Comparison of ENCODE assay signal across 1 cellular context in genomic region chr13:28658796-28659610, GRCh38.
TF ChIP-seq lines count a peak whose summit lies in the region.

TSS of gene POMP (plus strand) at chr13:28659130. CDS start at chr13:28659185, 55 bp downstream.

TF ChIP-seq in HepG2, 621 proteins besides CTCF, POLR2A, EP300 and RAD21 (continued from another document and continues in another):
- TF ChIP-seq KAT7 (CRISPR knock-in tag; IDR thresholded peaks at IDR 0.05; ENCODE audit: borderline replicate concordance) (peak; percentile 82; the same call in 1 of the 2 replicates), CERS6 (CRISPR knock-in tag; IDR thresholded peaks at IDR 0.05) (no peak), PRDM15 (CRISPR knock-in tag; IDR thresholded peaks at IDR 0.05) (peak; percentile 33; the same call in 1 of the 2 replicates), HNF1A (IDR thresholded peaks at IDR 0.05; ENCODE audit: low read depth) (no peak), HNF1A (CRISPR knock-in tag; IDR thresholded peaks at IDR 0.05; ENCODE audit: borderline replicate concordance) (peak; percentile 53; the same call in 1 of the 2 replicates), SOX13 (IDR thresholded peaks at IDR 0.05) (no peak), SOX13 (CRISPR knock-in tag; conservative IDR thresholded peaks at IDR 0.05 in 1 of 2, IDR thresholded peaks at IDR 0.05 in 1 of 2) (peak in 1 of 2 experiments; percentile 19; a peak in 1 of 4 replicates), ZFX (CRISPR knock-in tag; IDR thresholded peaks at IDR 0.05; ENCODE audit: low read depth) (peak; percentile 91), RBM22 (optimal IDR thresholded peaks at IDR 0.05; ENCODE audit: low read length) (no peak), IRF9 (CRISPR knock-in tag; IDR thresholded peaks at IDR 0.05; ENCODE audit: borderline replicate concordance) (peak; percentile 67; the same call in 1 of the 2 replicates), CHD4 (IDR thresholded peaks at IDR 0.05; ENCODE audit: borderline replicate concordance, low read length) (no peak), THAP11 (CRISPR knock-in tag; IDR thresholded peaks at IDR 0.05) (peak; percentile 91), TEAD2 (CRISPR knock-in tag; IDR thresholded peaks at IDR 0.05) (no peak), ZNF441 (CRISPR knock-in tag; IDR thresholded peaks at IDR 0.05; ENCODE audit: borderline replicate concordance) (no peak), KAT8 (CRISPR knock-in tag; IDR thresholded peaks at IDR 0.05) (peak; percentile 95), KDM5B (CRISPR knock-in tag; IDR thresholded peaks at IDR 0.05; ENCODE audit: borderline replicate concordance) (peak; percentile 46; the same call in 1 of the 2 replicates), MBD4 (IDR thresholded peaks at IDR 0.05; ENCODE audit: borderline replicate concordance, low read length) (no peak), ZBTB25 (CRISPR knock-in tag; IDR thresholded peaks at IDR 0.05) (0 out of 2 replicates have a peak, but pooled peaks have one; percentile 34), ZSCAN9 (CRISPR knock-in tag; IDR thresholded peaks at IDR 0.05; ENCODE audit: borderline replicate concordance) (0 out of 2 replicates have a peak, but pooled peaks have one; percentile 22), ZBTB26 (CRISPR knock-in tag; IDR thresholded peaks at IDR 0.05; ENCODE audit: borderline replicate concordance) (peak; percentile 64; the same call in 1 of the 2 replicates), ZNF253 (CRISPR knock-in tag; IDR thresholded peaks at IDR 0.05; ENCODE audit: borderline replicate concordance) (no peak), ZNF121 (CRISPR knock-in tag; IDR thresholded peaks at IDR 0.05) (no peak), ZNF512B (CRISPR knock-in tag; IDR thresholded peaks at IDR 0.05; ENCODE audit: borderline replicate concordance) (peak; percentile 79; the same call in 1 of the 2 replicates), ZNF687 (CRISPR knock-in tag; IDR thresholded peaks at IDR 0.05) (peak; percentile 89), BCLAF1 (IDR thresholded peaks at IDR 0.05) (no peak), ZNF512 (CRISPR knock-in tag; IDR thresholded peaks at IDR 0.05) (no peak), PHF8 (CRISPR knock-in tag; IDR thresholded peaks at IDR 0.05) (peak; percentile 96)
